1 cellular context compared by ENCODE assay signal in the genomic region with DNA sequence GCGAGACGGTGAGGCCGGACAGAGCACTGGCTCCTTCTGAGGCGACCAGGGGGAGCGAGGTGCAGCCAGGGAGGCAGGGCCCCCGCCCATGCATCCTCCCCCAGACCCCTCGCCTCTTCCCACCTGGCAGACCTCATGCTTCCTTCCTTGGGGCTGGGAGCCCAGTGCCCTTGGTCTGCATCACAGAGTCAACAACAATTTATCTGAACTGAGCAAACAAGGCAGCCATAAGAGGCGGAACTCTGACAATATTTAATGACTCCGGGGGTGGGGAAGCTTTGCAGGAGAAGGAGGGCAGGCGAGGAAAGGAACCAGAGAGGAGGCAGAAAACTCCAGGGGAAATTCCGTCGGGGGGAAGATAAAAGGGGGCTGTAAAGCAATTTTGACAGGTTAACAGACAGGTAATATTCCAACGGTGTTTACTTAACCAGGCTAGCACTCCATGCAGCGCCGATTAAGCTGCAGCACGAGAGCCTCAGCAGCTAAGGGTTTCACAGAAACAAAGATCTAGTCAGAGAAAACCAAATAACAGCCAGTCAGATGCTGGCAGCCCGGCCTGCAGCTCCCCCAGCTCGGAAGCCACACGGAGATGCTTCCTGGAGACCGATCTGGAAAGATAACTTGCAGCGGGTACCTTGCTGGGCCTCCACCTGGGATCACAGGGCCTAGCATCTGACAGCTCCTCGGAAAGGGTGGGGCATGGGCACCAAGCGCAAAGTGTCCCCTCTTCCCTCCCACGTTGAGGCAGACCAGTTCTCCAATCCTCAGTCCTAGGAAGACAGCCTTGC.
TF ChIP-seq lines count a peak whose summit lies in the region.

No MANE protein-coding gene starts in this region.

TF ChIP-seq in HEK293, 187 proteins besides CTCF, POLR2A, EP300 and RAD21 (continued from another document and continues in another):
- TF ChIP-seq, protein P1, sequence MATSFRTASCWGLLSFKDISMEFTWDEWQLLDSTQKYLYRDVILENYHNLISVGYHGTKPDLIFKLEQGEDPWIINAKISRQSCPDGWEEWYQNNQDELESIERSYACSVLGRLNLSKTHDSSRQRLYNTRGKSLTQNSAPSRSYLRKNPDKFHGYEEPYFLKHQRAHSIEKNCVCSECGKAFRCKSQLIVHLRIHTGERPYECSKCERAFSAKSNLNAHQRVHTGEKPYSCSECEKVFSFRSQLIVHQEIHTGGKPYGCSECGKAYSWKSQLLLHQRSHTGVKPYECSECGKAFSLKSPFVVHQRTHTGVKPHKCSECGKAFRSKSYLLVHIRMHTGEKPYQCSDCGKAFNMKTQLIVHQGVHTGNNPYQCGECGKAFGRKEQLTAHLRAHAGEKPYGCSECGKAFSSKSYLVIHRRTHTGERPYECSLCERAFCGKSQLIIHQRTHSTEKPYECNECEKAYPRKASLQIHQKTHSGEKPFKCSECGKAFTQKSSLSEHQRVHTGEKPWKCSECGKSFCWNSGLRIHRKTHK (tag by site-specific recombination; IDR thresholded peaks at IDR 0.05) = no peak
- TF ChIP-seq ZNF221 (tag by site-specific recombination; IDR thresholded peaks at IDR 0.05; ENCODE audit: borderline replicate concordance) (no peak), ZBTB8A (tag by site-specific recombination; IDR thresholded peaks at IDR 0.05) (no peak), ZNF514 (tag by site-specific recombination; IDR thresholded peaks at IDR 0.05) (no peak), ZNF548 (tag by site-specific recombination; IDR thresholded peaks at IDR 0.05) (no peak), ZNF394 (tag by site-specific recombination; IDR thresholded peaks at IDR 0.05; ENCODE audit: borderline replicate concordance) (no peak), ZNF530 (tag by site-specific recombination; IDR thresholded peaks at IDR 0.05; ENCODE audit: low read depth) (no peak), ZEB2 (tag by site-specific recombination; IDR thresholded peaks at IDR 0.05) (no peak), GLIS1 (tag by site-specific recombination; IDR thresholded peaks at IDR 0.05) (peak; percentile 99), ZNF350 (tag by site-specific recombination; IDR thresholded peaks at IDR 0.05) (no peak), ZIC2 (tag by site-specific recombination; IDR thresholded peaks at IDR 0.05) (peak; percentile 71), ZNF184 (tag by site-specific recombination; IDR thresholded peaks at IDR 0.05) (no peak), SCRT2 (tag by site-specific recombination; IDR thresholded peaks at IDR 0.05) (no peak), ZNF561 (tag by site-specific recombination; IDR thresholded peaks at IDR 0.05; ENCODE audit: borderline replicate concordance) (0 out of 2 replicates have a peak, but pooled peaks have one; percentile 44), ZNF416 (tag by site-specific recombination; IDR thresholded peaks at IDR 0.05) (no peak), ZNF239 (tag by site-specific recombination; IDR thresholded peaks at IDR 0.05) (no peak), ZFHX2 (tag by site-specific recombination; conservative IDR thresholded peaks at IDR 0.05) (peak; percentile 98), MZF1 (tag by site-specific recombination; IDR thresholded peaks at IDR 0.05; ENCODE audit: borderline replicate concordance) (no peak), ZBTB17 (tag by site-specific recombination; IDR thresholded peaks at IDR 0.05) (no peak), ZNF211 (tag by site-specific recombination; IDR thresholded peaks at IDR 0.05; ENCODE audit: low read depth) (no peak), GLI2 (tag by site-specific recombination; IDR thresholded peaks at IDR 0.05; ENCODE audit: borderline replicate concordance, low read depth) (no peak), FEZF1 (tag by site-specific recombination; IDR thresholded peaks at IDR 0.05) (0 out of 2 replicates have a peak, but pooled peaks have one; percentile 24), MYNN (tag by site-specific recombination; IDR thresholded peaks at IDR 0.05; ENCODE audit: borderline replicate concordance) (no peak), ZNF785 (tag by site-specific recombination; IDR thresholded peaks at IDR 0.05) (no peak), SP7 (tag by site-specific recombination; IDR thresholded peaks at IDR 0.05) (0 out of 2 replicates have a peak, but pooled peaks have one; percentile 24)
- TF ChIP-seq, protein P2, sequence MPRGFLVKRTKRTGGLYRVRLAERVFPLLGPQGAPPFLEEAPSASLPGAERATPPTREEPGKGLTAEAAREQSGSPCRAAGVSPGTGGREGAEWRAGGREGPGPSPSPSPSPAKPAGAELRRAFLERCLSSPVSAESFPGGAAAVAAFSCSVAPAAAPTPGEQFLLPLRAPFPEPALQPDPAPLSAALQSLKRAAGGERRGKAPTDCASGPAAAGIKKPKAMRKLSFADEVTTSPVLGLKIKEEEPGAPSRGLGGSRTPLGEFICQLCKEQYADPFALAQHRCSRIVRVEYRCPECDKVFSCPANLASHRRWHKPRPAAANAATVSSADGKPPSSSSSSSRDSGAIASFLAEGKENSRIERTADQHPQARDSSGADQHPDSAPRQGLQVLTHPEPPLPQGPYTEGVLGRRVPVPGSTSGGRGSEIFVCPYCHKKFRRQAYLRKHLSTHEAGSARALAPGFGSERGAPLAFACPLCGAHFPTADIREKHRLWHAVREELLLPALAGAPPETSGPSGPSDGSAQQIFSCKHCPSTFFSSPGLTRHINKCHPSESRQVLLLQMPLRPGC (tag by site-specific recombination; IDR thresholded peaks at IDR 0.05) = no peak
- TF ChIP-seq, protein P3, sequence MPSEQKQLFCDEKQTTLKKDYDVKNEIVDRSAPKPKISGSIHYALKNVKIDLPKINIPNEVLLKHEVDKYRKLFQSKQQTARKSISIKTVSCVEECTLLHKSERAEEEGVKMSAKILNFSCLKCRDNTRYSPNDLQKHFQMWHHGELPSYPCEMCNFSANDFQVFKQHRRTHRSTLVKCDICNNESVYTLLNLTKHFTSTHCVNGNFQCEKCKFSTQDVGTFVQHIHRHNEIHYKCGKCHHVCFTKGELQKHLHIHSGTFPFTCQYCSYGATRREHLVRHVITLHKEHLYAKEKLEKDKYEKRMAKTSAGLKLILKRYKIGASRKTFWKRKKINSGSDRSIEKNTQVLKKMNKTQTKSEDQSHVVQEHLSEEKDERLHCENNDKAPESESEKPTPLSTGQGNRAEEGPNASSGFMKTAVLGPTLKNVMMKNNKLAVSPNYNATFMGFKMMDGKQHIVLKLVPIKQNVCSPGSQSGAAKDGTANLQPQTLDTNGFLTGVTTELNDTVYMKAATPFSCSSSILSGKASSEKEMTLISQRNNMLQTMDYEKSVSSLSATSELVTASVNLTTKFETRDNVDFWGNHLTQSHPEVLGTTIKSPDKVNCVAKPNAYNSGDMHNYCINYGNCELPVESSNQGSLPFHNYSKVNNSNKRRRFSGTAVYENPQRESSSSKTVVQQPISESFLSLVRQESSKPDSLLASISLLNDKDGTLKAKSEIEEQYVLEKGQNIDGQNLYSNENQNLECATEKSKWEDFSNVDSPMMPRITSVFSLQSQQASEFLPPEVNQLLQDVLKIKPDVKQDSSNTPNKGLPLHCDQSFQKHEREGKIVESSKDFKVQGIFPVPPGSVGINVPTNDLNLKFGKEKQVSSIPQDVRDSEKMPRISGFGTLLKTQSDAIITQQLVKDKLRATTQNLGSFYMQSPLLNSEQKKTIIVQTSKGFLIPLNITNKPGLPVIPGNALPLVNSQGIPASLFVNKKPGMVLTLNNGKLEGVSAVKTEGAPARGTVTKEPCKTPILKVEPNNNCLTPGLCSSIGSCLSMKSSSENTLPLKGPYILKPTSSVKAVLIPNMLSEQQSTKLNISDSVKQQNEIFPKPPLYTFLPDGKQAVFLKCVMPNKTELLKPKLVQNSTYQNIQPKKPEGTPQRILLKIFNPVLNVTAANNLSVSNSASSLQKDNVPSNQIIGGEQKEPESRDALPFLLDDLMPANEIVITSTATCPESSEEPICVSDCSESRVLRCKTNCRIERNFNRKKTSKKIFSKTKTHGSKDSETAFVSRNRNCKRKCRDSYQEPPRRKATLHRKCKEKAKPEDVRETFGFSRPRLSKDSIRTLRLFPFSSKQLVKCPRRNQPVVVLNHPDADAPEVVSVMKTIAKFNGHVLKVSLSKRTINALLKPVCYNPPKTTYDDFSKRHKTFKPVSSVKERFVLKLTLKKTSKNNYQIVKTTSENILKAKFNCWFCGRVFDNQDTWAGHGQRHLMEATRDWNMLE (tag by site-specific recombination; conservative IDR thresholded peaks at IDR 0.05; ENCODE audit: low read depth) = no peak
- TF ChIP-seq, protein P4, sequence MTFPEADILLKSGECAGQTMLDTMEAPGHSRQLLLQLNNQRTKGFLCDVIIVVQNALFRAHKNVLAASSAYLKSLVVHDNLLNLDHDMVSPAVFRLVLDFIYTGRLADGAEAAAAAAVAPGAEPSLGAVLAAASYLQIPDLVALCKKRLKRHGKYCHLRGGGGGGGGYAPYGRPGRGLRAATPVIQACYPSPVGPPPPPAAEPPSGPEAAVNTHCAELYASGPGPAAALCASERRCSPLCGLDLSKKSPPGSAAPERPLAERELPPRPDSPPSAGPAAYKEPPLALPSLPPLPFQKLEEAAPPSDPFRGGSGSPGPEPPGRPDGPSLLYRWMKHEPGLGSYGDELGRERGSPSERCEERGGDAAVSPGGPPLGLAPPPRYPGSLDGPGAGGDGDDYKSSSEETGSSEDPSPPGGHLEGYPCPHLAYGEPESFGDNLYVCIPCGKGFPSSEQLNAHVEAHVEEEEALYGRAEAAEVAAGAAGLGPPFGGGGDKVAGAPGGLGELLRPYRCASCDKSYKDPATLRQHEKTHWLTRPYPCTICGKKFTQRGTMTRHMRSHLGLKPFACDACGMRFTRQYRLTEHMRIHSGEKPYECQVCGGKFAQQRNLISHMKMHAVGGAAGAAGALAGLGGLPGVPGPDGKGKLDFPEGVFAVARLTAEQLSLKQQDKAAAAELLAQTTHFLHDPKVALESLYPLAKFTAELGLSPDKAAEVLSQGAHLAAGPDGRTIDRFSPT (tag by site-specific recombination; IDR thresholded peaks at IDR 0.05) = no peak
- TF ChIP-seq, protein P5, sequence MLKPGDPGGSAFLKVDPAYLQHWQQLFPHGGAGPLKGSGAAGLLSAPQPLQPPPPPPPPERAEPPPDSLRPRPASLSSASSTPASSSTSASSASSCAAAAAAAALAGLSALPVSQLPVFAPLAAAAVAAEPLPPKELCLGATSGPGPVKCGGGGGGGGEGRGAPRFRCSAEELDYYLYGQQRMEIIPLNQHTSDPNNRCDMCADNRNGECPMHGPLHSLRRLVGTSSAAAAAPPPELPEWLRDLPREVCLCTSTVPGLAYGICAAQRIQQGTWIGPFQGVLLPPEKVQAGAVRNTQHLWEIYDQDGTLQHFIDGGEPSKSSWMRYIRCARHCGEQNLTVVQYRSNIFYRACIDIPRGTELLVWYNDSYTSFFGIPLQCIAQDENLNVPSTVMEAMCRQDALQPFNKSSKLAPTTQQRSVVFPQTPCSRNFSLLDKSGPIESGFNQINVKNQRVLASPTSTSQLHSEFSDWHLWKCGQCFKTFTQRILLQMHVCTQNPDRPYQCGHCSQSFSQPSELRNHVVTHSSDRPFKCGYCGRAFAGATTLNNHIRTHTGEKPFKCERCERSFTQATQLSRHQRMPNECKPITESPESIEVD (tag by site-specific recombination; IDR thresholded peaks at IDR 0.05) = peak; percentile 22; the same call in 1 of the 2 replicates
- TF ChIP-seq, protein P6, sequence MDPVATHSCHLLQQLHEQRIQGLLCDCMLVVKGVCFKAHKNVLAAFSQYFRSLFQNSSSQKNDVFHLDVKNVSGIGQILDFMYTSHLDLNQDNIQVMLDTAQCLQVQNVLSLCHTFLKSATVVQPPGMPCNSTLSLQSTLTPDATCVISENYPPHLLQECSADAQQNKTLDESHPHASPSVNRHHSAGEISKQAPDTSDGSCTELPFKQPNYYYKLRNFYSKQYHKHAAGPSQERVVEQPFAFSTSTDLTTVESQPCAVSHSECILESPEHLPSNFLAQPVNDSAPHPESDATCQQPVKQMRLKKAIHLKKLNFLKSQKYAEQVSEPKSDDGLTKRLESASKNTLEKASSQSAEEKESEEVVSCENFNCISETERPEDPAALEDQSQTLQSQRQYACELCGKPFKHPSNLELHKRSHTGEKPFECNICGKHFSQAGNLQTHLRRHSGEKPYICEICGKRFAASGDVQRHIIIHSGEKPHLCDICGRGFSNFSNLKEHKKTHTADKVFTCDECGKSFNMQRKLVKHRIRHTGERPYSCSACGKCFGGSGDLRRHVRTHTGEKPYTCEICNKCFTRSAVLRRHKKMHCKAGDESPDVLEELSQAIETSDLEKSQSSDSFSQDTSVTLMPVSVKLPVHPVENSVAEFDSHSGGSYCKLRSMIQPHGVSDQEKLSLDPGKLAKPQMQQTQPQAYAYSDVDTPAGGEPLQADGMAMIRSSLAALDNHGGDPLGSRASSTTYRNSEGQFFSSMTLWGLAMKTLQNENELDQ (tag by site-specific recombination; IDR thresholded peaks at IDR 0.05; ENCODE audit: low read depth) = no peak
- TF ChIP-seq, protein P7, sequence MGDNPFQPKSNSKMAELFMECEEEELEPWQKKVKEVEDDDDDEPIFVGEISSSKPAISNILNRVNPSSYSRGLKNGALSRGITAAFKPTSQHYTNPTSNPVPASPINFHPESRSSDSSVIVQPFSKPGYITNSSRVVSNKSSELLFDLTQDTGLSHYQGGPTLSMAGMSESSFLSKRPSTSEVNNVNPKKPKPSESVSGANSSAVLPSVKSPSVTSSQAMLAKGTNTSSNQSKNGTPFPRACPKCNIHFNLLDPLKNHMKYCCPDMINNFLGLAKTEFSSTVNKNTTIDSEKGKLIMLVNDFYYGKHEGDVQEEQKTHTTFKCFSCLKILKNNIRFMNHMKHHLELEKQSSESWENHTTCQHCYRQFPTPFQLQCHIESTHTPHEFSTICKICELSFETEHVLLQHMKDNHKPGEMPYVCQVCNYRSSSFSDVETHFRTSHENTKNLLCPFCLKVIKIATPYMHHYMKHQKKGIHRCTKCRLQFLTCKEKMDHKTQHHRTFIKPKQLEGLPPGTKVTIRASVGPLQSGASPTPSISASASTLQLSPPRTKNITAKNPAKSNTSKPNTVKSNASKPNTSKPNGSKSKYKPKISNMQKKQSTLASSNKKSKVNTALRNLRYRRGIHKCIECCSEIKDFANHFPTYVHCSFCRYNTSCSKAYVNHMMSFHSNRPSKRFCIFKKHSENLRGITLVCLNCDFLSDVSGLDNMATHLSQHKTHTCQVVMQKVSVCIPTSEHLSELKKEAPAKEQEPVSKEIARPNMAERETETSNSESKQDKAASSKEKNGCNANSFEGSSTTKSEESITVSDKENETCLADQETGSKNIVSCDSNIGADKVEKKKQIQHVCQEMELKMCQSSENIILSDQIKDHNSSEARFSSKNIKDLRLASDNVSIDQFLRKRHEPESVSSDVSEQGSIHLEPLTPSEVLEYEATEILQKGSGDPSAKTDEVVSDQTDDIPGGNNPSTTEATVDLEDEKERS (tag by site-specific recombination; IDR thresholded peaks at IDR 0.05) = no peak
- TF ChIP-seq, protein P8, sequence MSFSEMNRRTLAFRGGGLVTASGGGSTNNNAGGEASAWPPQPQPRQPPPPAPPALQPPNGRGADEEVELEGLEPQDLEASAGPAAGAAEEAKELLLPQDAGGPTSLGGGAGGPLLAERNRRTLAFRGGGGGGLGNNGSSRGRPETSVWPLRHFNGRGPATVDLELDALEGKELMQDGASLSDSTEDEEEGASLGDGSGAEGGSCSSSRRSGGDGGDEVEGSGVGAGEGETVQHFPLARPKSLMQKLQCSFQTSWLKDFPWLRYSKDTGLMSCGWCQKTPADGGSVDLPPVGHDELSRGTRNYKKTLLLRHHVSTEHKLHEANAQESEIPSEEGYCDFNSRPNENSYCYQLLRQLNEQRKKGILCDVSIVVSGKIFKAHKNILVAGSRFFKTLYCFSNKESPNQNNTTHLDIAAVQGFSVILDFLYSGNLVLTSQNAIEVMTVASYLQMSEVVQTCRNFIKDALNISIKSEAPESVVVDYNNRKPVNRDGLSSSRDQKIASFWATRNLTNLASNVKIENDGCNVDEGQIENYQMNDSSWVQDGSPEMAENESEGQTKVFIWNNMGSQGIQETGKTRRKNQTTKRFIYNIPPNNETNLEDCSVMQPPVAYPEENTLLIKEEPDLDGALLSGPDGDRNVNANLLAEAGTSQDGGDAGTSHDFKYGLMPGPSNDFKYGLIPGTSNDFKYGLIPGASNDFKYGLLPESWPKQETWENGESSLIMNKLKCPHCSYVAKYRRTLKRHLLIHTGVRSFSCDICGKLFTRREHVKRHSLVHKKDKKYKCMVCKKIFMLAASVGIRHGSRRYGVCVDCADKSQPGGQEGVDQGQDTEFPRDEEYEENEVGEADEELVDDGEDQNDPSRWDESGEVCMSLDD (tag by site-specific recombination; IDR thresholded peaks at IDR 0.05) = no peak
